In the genomic region with DNA sequence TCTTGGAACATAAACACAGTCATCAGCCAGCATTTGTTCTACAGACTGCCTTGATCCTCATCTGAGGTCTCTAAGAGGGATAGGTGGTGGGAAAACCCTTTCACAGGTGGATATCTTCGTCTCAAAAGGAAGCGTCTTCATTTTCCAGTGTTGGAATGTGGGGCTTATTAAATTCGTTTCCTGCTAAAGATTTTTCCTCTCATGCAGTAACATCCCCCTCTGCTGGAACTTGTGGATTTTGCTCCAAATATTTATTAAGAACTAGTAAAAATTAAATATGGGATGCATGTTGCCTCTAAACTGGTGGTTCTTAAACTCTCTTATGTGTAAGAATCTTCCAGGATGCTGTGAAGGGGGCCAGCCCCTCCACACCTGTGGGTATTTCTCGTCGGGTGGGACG, we compare ENCODE assay signal across 7 cellular contexts. TPM values are rescaled to one million over a fixed set of nuclear protein-coding genes. Genes with fewer than 3 reads are reported as not detected.
DNase-seq lines count a peak whose midpoint lies in the region; ATAC-seq, FAIRE-seq and TF ChIP-seq lines count a peak whose summit lies in the region.

No MANE protein-coding gene starts in this region.

- no peak overlapping the region for H3K9ac ChIP-seq in endothelial cell of umbilical vein (replicated peaks; ENCODE audit: extremely low read depth, insufficient read depth, low read length)

- H3K27ac ChIP-seq in endothelial cell of umbilical vein (ENCODE audit: insufficient read depth, low read depth, low read length), result no peak overlapping the region

- intact Hi-C loops in endothelial cell of umbilical vein (cut with micrococcal nuclease), result loop anchor here (1.0 to 5.0 kb wide), 3 partner anchors 53 to 1617 kb away; no protein-coding TSS in a partner anchor

- no peaks in the 10 kb centered on the region for H4K20me1 ChIP-seq in endothelial cell of umbilical vein (replicated peaks; ENCODE audit: control insufficient read depth, extremely low read depth, insufficient read depth, low read length)

- H3K27me3 ChIP-seq in endothelial cell of umbilical vein (ENCODE audit: control insufficient read depth in 2 of 2, insufficient read depth in 2 of 2, low read length in 2 of 2), result peaks cover 13 to 20% of the 10 kb centered on the region in 2 experiments

- POLR2A ChIA-PET in endothelial cell of umbilical vein (lab: Charles Lee), result no interaction called here

- CTCF ChIA-PET in endothelial cell of umbilical vein (lab: Charles Lee), result interaction anchor here (1.6 kb wide), 1 partner anchor 52 kb away, joined by 29 read pairs; no protein-coding TSS in a partner anchor

- TF ChIP-seq POLR2A in endothelial cell of umbilical vein (IDR thresholded peaks at IDR 0.05; ENCODE audit: low read depth, low read length), result no peak

- no peaks in the 10 kb centered on the region for H3K79me2 ChIP-seq in endothelial cell of umbilical vein (ENCODE audit: control insufficient read depth, insufficient read depth, low read length)

- BruUV-seq in endothelial cell of umbilical vein (replicated peaks; lab: Mats Ljungman, UMichigan), result no TSS peak

- FAIRE-seq in endothelial cell of umbilical vein (lab: Jason Lieb, UNC), result peak; percentile 64

- H2AFZ ChIP-seq in endothelial cell of umbilical vein (ENCODE audit: low read depth, low read length), result no peak overlapping the region

- H3K9me1 ChIP-seq in endothelial cell of umbilical vein (replicated peaks; ENCODE audit: control insufficient read depth, extremely low read depth, insufficient read depth, low read length), result no peaks in the 10 kb centered on the region

- dilution Hi-C loops in endothelial cell of umbilical vein (cut with MboI; ENCODE audit: extremely low pct_ligation_motif_present, low sequenced_read_pairs), result no loop called here

- TF ChIP-seq CTCF in GM12873 (IDR thresholded peaks at IDR 0.05; ENCODE audit: insufficient read depth, low read depth, low read length, missing control alignments), result peak; percentile 5
- peak; percentile 22 to 38 for TF ChIP-seq CTCF in endothelial cell of umbilical vein (IDR thresholded peaks at IDR 0.05; ENCODE audit: extremely low read depth in 1 of 2, insufficient read depth in 1 of 2, low read depth in 1 of 2, low read length in 2 of 2)

- H3K4me2 ChIP-seq in endothelial cell of umbilical vein (ENCODE audit: insufficient read depth, low read length), result no peak overlapping the region

- no peak for ATAC-seq in GM21447 (IDR thresholded peaks at IDR 0.05; ENCODE audit: unreplicated experiment)
- ATAC-seq in GM18909 (IDR thresholded peaks at IDR 0.05; ENCODE audit: poor library complexity, unreplicated experiment), result no peak

- H3K4me1 ChIP-seq in endothelial cell of umbilical vein (ENCODE audit: control insufficient read depth, extremely low read depth, insufficient read depth, low read length), result no peaks in the 10 kb centered on the region

- no peaks in the 10 kb centered on the region for H3K9me3 ChIP-seq in endothelial cell of umbilical vein (replicated peaks; ENCODE audit: control insufficient read depth, insufficient read depth, low read length)

- H3K36me3 ChIP-seq in endothelial cell of umbilical vein (ENCODE audit: control insufficient read depth in 2 of 2, extremely low read depth in 1 of 2, insufficient read depth in 2 of 2, low read length in 2 of 2), result no peaks in the 10 kb centered on the region

- peak; percentile 51 to 75 for DNase-seq in NCI-H524 (lab: John Stamatoyannopoulos, UW)
- DNase-seq in endothelial cell of umbilical vein (ENCODE audit: low read depth, low spot score), result peak; percentile 70
- DNase-seq in pulmonary artery endothelial cell (ENCODE audit: low read depth, low spot score), result peak; percentile 10
- no peak for DNase-seq in effector CD4-positive, alpha-beta T cell

- no peak overlapping the region for H3K4me3 ChIP-seq in endothelial cell of umbilical vein (replicated peaks in 1 of 3; ENCODE audit: insufficient read depth in 1 of 3, low read depth in 1 of 3, low read length in 3 of 3)

TF ChIP-seq in endothelial cell of umbilical vein, 7 proteins besides CTCF, POLR2A, EP300 and RAD21:
- TF ChIP-seq POLR2AphosphoS5 (IDR thresholded peaks at IDR 0.05; ENCODE audit: insufficient read depth, low read depth, low read length) (no peak), EZH2 (IDR thresholded peaks at IDR 0.05; ENCODE audit: borderline replicate concordance, low read depth, low read length, severe bottlenecking) (no peak), GATA2 (IDR thresholded peaks at IDR 0.05; ENCODE audit: insufficient read depth, insufficient read length, low read depth, low read length) (no peak), MYC (IDR thresholded peaks at IDR 0.05; ENCODE audit: low read depth, low read length) (no peak), JUN (IDR thresholded peaks at IDR 0.05; ENCODE audit: borderline replicate concordance, insufficient read depth, insufficient read length, low read depth) (no peak), FOS (IDR thresholded peaks at IDR 0.05; ENCODE audit: borderline replicate concordance, insufficient read depth, low read length) (no peak)
- TF ChIP-seq, protein P1, sequence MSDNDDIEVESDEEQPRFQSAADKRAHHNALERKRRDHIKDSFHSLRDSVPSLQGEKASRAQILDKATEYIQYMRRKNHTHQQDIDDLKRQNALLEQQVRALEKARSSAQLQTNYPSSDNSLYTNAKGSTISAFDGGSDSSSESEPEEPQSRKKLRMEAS (IDR thresholded peaks at IDR 0.05; ENCODE audit: insufficient read depth, insufficient read length), result no peak

RNA-seq across cellular contexts. Expression of gene MLYCD, which starts 20.1 kb away (rescaled TPM):
- total RNA-seq in endothelial cell of umbilical vein (2.8 and 3.4 TPM in 2 replicates), pulmonary artery endothelial cell (2.0 and 2.2 TPM in 2 replicates)
- polyA plus RNA-seq in endothelial cell of umbilical vein, result 1.9 and 2.0 TPM in 2 replicates
- polyA plus RNA-seq in endothelial cell of umbilical vein (2011; cell fraction: cytosol; rRNA removed), result 1.2 and 1.5 TPM in 2 replicates
- polyA plus RNA-seq in endothelial cell of umbilical vein (2011; cell fraction: nucleus; rRNA removed), result 4.8 and 7.0 TPM in 2 replicates
- polyA plus RNA-seq in endothelial cell of umbilical vein (2012), result 1.3 and 1.5 TPM in 2 replicates
- polyA minus RNA-seq in endothelial cell of umbilical vein, result 5.9 and 6.3 TPM in 2 replicates
- polyA minus RNA-seq in endothelial cell of umbilical vein (2011; cell fraction: cytosol; rRNA and poly(A)+ RNA removed), result 0.41 TPM
- polyA minus RNA-seq in endothelial cell of umbilical vein (2011; cell fraction: nucleus; rRNA and poly(A)+ RNA removed), result 7.5 and 7.9 TPM in 2 replicates
